Comparison of ENCODE assay signal across 17 cellular contexts in the genomic region with DNA sequence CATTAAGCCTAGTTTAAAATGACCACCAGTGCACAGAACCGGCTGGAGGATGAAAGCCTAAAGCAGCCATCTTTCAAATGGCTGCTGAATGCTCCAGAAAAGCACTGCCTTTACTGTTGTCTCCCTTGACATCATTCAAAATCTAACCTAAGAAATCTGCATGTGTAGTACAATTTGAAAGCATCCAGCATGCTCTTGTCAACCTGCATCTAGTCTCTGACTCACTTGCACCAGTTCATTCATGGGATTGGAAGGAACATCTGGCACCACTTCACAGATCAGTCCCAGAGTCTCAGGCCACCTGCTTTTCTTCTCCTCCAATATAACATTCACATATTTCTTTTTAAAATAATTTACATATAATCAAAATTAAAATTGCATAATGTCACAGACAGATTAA.
"Had no signal": no experiment of that assay in that cellular context is flagged by ENCODE, and none has a peak within 500 bp of the region (broad histone marks: within the 10 kb centered on the region; RNA-seq: fewer than 3 reads in every experiment).

No MANE protein-coding gene starts in this region.

- DNase-seq: colonic mucosa; dermis blood vessel endothelial cell; esophagus squamous epithelium; gastrocnemius medialis; heart right ventricle; hypothalamus; kidney glomerular epithelial cell; mammary epithelial cell; naive thymus-derived CD4-positive, alpha-beta T cell; nephron progenitor cell; posterior cingulate gyrus; right cardiac atrium; stimulated activated CD4-positive, alpha-beta T cell treated with anti-CD3 and anti-CD28 coated beads, Interleukin-2, amount 100 ng/mL, for 48 hours; stimulated activated naive CD4-positive, alpha-beta T cell treated with Interleukin-2 at 50 U/mL for 16 hours; thyroid gland had no signal

- H3K4me3 ChIP-seq: colonic mucosa, esophagus squamous epithelium, gastrocnemius medialis, heart right ventricle, smooth muscle cell, suprapubic skin, thyroid gland had no signal
